ENCODE assay signal across 29 cellular contexts in the genomic region with DNA sequence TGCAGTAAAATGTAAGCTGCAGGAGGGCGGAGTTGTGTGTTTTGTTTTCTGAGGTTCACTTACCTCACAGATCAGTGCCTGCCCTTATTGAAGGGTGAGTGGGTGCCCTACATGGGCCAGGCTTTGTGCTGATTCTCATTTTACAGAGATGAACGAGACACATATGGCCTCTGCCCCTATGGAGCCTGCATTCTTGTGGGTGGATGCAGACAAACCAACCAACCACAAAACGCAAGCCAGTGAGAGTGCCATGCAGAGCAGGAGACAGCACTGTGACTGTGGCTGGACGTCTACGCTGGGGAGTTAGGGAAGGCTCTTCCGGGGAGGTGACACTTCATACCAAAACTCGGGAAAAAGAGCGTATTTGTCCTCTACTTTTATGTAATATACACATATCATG. TPM values are rescaled to one million over a fixed set of nuclear protein-coding genes. Genes with fewer than 3 reads are reported as not detected.
DNase-seq lines count a peak whose midpoint lies in the region; TF ChIP-seq lines count a peak whose summit lies in the region.
"Had no signal": no experiment of that assay in that cellular context is flagged by ENCODE, and none has a peak within 500 bp of the region (broad histone marks: within the 10 kb centered on the region; RNA-seq: fewer than 3 reads in every experiment).

No MANE protein-coding gene starts in this region.

- no peaks in the 10 kb centered on the region for H3K4me1 Mint-ChIP-seq in T-helper 2 cell treated with Interferon-gamma antibody and Interleukin-4, amounts not matched to agents 5 μg/mL and 100 μg/mL, for 36 hours (ENCODE audit: low read depth)
- H3K4me1 Mint-ChIP-seq: activated CD4-positive, alpha-beta memory T cell treated with anti-CD3 and anti-CD28 coated beads, Interleukin-2, amount 10 ng/mL, durations not matched to agents 7 days and 5 days; naive B cell had no signal

- H4K91ac ChIP-seq in neuronal stem cell (ENCODE audit: low read depth, low read length, poor library complexity) = no peak overlapping the region

- peaks cover 6% of the 10 kb centered on the region for H3K36me3 Mint-ChIP-seq in T-helper 2 cell treated with Interferon-gamma antibody and Interleukin-4, amounts not matched to agents 5 μg/mL and 100 μg/mL, for 36 hours (ENCODE audit: low read depth)
- H3K36me3 Mint-ChIP-seq: activated naive CD4-positive, alpha-beta T cell treated with anti-CD3 and anti-CD28 coated beads, Interleukin-2, amount 50 U/mL, for 72 hours had no signal

- H4K8ac ChIP-seq in neuronal stem cell (ENCODE audit: low read depth, low read length) = no peak overlapping the region

- no peak overlapping the region for H3K23ac ChIP-seq in neuronal stem cell (ENCODE audit: low read depth, low read length, poor library complexity)

- H3K4me3 ChIP-seq in AG04449 (ENCODE audit: low read depth, low read length) = no peak overlapping the region
- no peak overlapping the region for H3K4me3 ChIP-seq in neuronal stem cell (ENCODE audit: low read length in 2 of 2)
- no peak overlapping the region for H3K4me3 ChIP-seq in right atrium auricular region
- H3K4me3 ChIP-seq: esophagus squamous epithelium, gastrocnemius medialis, right lobe of liver, testis had no signal

- H2BK5ac ChIP-seq in neuronal stem cell (ENCODE audit: low read length) = no peak overlapping the region

- H3K4me3 Mint-ChIP-seq in T-helper 2 cell treated with Interferon-gamma antibody and Interleukin-4, amounts not matched to agents 5 μg/mL and 100 μg/mL, for 36 hours = no peak overlapping the region
- H3K4me3 Mint-ChIP-seq: activated CD4-positive, alpha-beta memory T cell treated with anti-CD3 and anti-CD28 coated beads, Interleukin-2, amount 10 ng/mL, durations not matched to agents 7 days and 5 days; CD4-positive, alpha-beta T cell; naive B cell had no signal

- DNase-seq in AG04449 (ENCODE audit: low read depth, low spot score) = peak; percentile 14
- DNase-seq in NCI-H69 (lab: John Stamatoyannopoulos, UW) = peak; percentile 62
- DNase-seq in ecto neural progenitor cell (ENCODE audit: low spot score) = peak; percentile 22
- DNase-seq in neuronal stem cell (ENCODE audit: low spot score) = no peak
- no peak for DNase-seq in right atrium auricular region (ENCODE audit: low spot score)
- DNase-seq in T-helper 2 cell = no peak
- DNase-seq in T-helper 2 cell treated with Interferon-gamma antibody and Interleukin-4, amounts not matched to agents 5 μg/mL and 100 μg/mL, for 36 hours (ENCODE audit: low spot score) = no peak
- DNase-seq in iPS-NIHi7 (ENCODE audit: extremely low spot score) = no peak
- DNase-seq: activated CD4-positive, alpha-beta memory T cell treated with anti-CD3 and anti-CD28 coated beads, Interleukin-2, amount 10 ng/mL, durations not matched to agents 7 days and 5 days; activated CD8-positive, alpha-beta memory T cell treated with anti-CD3 and anti-CD28 coated beads, Interleukin-2, amount 50 U/mL, for 48 hours; AML-193; CD4-positive, alpha-beta T cell; cortex of kidney; esophagus squamous epithelium; gastrocnemius medialis; Karpas-422; naive B cell; NCI-H1694; NCI-H2171 treated with DMSO at 0.1 percent for 48 hours; NCI-H524; right lobe of liver; SHP77 treated with DMSO at 0.1 percent for 48 hours; stimulated activated CD4-positive, alpha-beta T cell treated with anti-CD3 and anti-CD28 coated beads, Interleukin-15, amount 100 ng/mL, for 24 hours; stimulated activated naive CD8-positive, alpha-beta T cell treated with anti-CD3 and anti-CD28 coated beads, Interleukin-15, Interleukin-2, amounts not matched to agents 100 U/mL and 50 U/mL, for 24 hours; SW 1271; testis had no signal

- H3K9me3 Mint-ChIP-seq in T-helper 2 cell treated with Interferon-gamma antibody and Interleukin-4, amounts not matched to agents 5 μg/mL and 100 μg/mL, for 36 hours = no peaks in the 10 kb centered on the region
- H3K9me3 Mint-ChIP-seq: activated CD4-positive, alpha-beta memory T cell treated with anti-CD3 and anti-CD28 coated beads, Interleukin-2, amount 10 ng/mL, durations not matched to agents 7 days and 5 days; activated naive CD4-positive, alpha-beta T cell treated with anti-CD3 and anti-CD28 coated beads, Interleukin-2, amount 50 U/mL, for 72 hours; CD4-positive, alpha-beta T cell; naive B cell had no signal

- H3K27me3 Mint-ChIP-seq in T-helper 2 cell treated with Interferon-gamma antibody and Interleukin-4, amounts not matched to agents 5 μg/mL and 100 μg/mL, for 36 hours (ENCODE audit: low read depth) = no peaks in the 10 kb centered on the region
- H3K27me3 Mint-ChIP-seq: activated CD4-positive, alpha-beta memory T cell treated with anti-CD3 and anti-CD28 coated beads, Interleukin-2, amount 10 ng/mL, durations not matched to agents 7 days and 5 days; CD4-positive, alpha-beta T cell; naive B cell had no signal

- H3K4me2 ChIP-seq in neuronal stem cell (ENCODE audit: insufficient read depth, low read length, poor library complexity, severe bottlenecking) = no peak overlapping the region

- H3K79me1 ChIP-seq in neuronal stem cell (ENCODE audit: low read depth, low read length) = no peaks in the 10 kb centered on the region

- H2AK5ac ChIP-seq in neuronal stem cell (ENCODE audit: low read depth, low read length) = no peak overlapping the region

- H3K36me3 ChIP-seq in neuronal stem cell (replicated peaks in 1 of 2; ENCODE audit: control insufficient read depth in 2 of 2, insufficient read depth in 2 of 2, low read length in 2 of 2) (no peaks in the 10 kb centered on the region), right atrium auricular region (no peaks in the 10 kb centered on the region)
- H3K36me3 ChIP-seq: gastrocnemius medialis, right lobe of liver had no signal

- H3K18ac ChIP-seq in neuronal stem cell (ENCODE audit: low read length) = no peak overlapping the region

- H3K4ac ChIP-seq in neuronal stem cell (ENCODE audit: low read length) = no peak overlapping the region

- TF ChIP-seq CTCF in AG04449 (IDR thresholded peaks at IDR 0.05; ENCODE audit: insufficient read depth, low read length, missing control alignments) = no peak
- TF ChIP-seq CTCF in right atrium auricular region (IDR thresholded peaks at IDR 0.05) = no peak

- CTCF ChIA-PET in AG04449 (lab: Yijun Ruan, JAX) = no interaction called here

- H3K9me3 ChIP-seq in neuronal stem cell (replicated peaks in 1 of 2; ENCODE audit: control insufficient read depth in 2 of 2, insufficient read depth in 1 of 2, low read depth in 1 of 2, low read length in 2 of 2) = no peaks in the 10 kb centered on the region
- H3K9me3 ChIP-seq in right atrium auricular region = no peaks in the 10 kb centered on the region
- H3K9me3 ChIP-seq: esophagus squamous epithelium, gastrocnemius medialis, right lobe of liver, testis had no signal

- no peak overlapping the region for H2BK12ac ChIP-seq in neuronal stem cell (ENCODE audit: low read length)

- no peak overlapping the region for H2BK120ac ChIP-seq in neuronal stem cell (ENCODE audit: low read depth, low read length)

- WGBS in neuronal stem cell (ENCODE audit: extremely low coverage in 2 of 2, insufficient read length in 2 of 2, insufficient replicate concordance in 1 of 2), 2 donors = no CpG with 5 or more reads among the region's 8 CpGs

- no peak overlapping the region for H3K14ac ChIP-seq in neuronal stem cell (ENCODE audit: low read length)

- no peak overlapping the region for H2BK15ac ChIP-seq in neuronal stem cell (ENCODE audit: low read length)

- POLR2A ChIA-PET in AG04449 (lab: Yijun Ruan, JAX) = no interaction called here

- H3K4me1 ChIP-seq in neuronal stem cell (ENCODE audit: control insufficient read depth in 2 of 2, insufficient read depth in 1 of 2, low read depth in 1 of 2, low read length in 2 of 2) (peaks cover 9 to 10% of the 10 kb centered on the region in 2 donors), right atrium auricular region (no peaks in the 10 kb centered on the region)
- H3K4me1 ChIP-seq: esophagus squamous epithelium, gastrocnemius medialis, right lobe of liver had no signal

- peak overlapping the region; percentile 61 for H2AFZ ChIP-seq in neuronal stem cell (ENCODE audit: low read length)

- H3K27ac Mint-ChIP-seq in T-helper 2 cell treated with Interferon-gamma antibody and Interleukin-4, amounts not matched to agents 5 μg/mL and 100 μg/mL, for 36 hours = no peak overlapping the region
- H3K27ac Mint-ChIP-seq: activated CD4-positive, alpha-beta memory T cell treated with anti-CD3 and anti-CD28 coated beads, Interleukin-2, amount 10 ng/mL, durations not matched to agents 7 days and 5 days; CD4-positive, alpha-beta T cell; naive B cell had no signal

- H3K27ac ChIP-seq in neuronal stem cell (replicated peaks; ENCODE audit: low read length) (no peak overlapping the region), right atrium auricular region (no peak overlapping the region)
- H3K27ac ChIP-seq: esophagus squamous epithelium, gastrocnemius medialis, right lobe of liver, testis had no signal

- H3K27me3 ChIP-seq in neuronal stem cell (ENCODE audit: control insufficient read depth in 3 of 3, insufficient read depth in 3 of 3, low read depth in 1 of 3, low read length in 3 of 3) = no peaks in the 10 kb centered on the region
- no peaks in the 10 kb centered on the region for H3K27me3 ChIP-seq in right atrium auricular region
- H3K27me3 ChIP-seq: esophagus squamous epithelium, gastrocnemius medialis, right lobe of liver, testis had no signal

- H3K9ac ChIP-seq in neuronal stem cell (ENCODE audit: low read depth, low read length, poor library complexity) = no peak overlapping the region

RNA-seq across cellular contexts. Expression of gene TESMIN, which starts 9.8 kb away (rescaled TPM):
- polyA plus RNA-seq in neuronal stem cell (2013, experiment 1 of 2) = 6.3 TPM
- 5.6 TPM for polyA plus RNA-seq in neuronal stem cell (2013, experiment 2 of 2)
- total RNA-seq in right atrium auricular region = under 1 TPM; 0.47 to 0.78 TPM
- total RNA-seq: A172 had no signal

RNA-seq across cellular contexts. Expression of gene GAL, which starts 57.2 kb away (rescaled TPM):
- 1.5 TPM for polyA plus RNA-seq in neuronal stem cell (2013, experiment 1 of 2)
- polyA plus RNA-seq in neuronal stem cell (2013, experiment 2 of 2) = 1.2 TPM
- total RNA-seq in right atrium auricular region = not detected
- total RNA-seq: A172; activated CD4-positive, alpha-beta memory T cell treated with anti-CD3 and anti-CD28 coated beads, Interleukin-2, amount 10 ng/mL, durations not matched to agents 7 days and 5 days; CD4-positive, alpha-beta T cell; gastrocnemius medialis; osteocyte had no signal

Comparison
In these comparisons a context has a peak if more than half of its experiments do, and no peak if none do; other contexts are left out.
1. DNase-seq: peak in AG04449 (single experiment), NCI-H69 (single experiment) and ecto neural progenitor cell (single experiment); none in neuronal stem cell (single experiment), right atrium auricular region (single experiment), T-helper 2 cell (0 of 5), T-helper 2 cell treated with Interferon-gamma antibody and Interleukin-4, amounts not matched to agents 5 μg/mL and 100 μg/mL, for 36 hours (single experiment) and iPS-NIHi7 (single experiment).